Comparison of ENCODE assay signal across 1 cellular context in genomic region chr6:107656883-107657282, GRCh38.
TF ChIP-seq lines count a peak whose summit lies in the region.

No MANE protein-coding gene starts in this region.

TF ChIP-seq in WTC11, 78 proteins besides CTCF, POLR2A, EP300 and RAD21 (continued from another document):
- TF ChIP-seq, protein P1, sequence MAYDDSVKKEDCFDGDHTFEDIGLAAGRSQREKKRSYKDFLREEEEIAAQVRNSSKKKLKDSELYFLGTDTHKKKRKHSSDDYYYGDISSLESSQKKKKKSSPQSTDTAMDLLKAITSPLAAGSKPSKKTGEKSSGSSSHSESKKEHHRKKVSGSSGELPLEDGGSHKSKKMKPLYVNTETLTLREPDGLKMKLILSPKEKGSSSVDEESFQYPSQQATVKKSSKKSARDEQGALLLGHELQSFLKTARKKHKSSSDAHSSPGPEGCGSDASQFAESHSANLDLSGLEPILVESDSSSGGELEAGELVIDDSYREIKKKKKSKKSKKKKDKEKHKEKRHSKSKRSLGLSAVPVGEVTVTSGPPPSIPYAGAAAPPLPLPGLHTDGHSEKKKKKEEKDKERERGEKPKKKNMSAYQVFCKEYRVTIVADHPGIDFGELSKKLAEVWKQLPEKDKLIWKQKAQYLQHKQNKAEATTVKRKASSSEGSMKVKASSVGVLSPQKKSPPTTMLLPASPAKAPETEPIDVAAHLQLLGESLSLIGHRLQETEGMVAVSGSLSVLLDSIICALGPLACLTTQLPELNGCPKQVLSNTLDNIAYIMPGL (CRISPR knock-in tag; IDR thresholded peaks at IDR 0.05), result no peak
- no peak for TF ChIP-seq ETV6 (CRISPR knock-in tag; IDR thresholded peaks at IDR 0.05)
- TF ChIP-seq TEAD1 (CRISPR knock-in tag; IDR thresholded peaks at IDR 0.05), result no peak
